ENCODE assay signal across 1 cellular context in the genomic region with DNA sequence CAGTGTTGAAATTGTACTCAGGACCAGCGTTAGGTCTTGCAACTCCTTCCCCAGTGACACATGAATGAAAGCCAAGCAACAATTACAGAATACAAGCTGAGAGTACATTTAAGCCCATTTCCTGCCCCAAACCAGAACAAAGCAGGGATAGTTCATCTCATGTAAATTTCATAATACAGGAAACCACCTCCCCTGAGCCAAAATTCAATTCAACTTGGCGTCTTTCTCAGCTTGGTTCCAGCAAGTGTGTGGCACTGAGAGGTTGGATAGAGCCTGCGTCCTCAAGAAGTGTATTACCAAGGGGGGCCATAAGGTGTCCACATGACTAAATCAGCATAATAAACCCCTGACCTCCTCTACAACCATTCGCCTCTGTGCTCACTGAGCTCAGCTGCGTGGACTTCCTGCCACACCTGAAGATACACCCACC.
TF ChIP-seq lines count a peak whose summit lies in the region.

No MANE protein-coding gene starts in this region.

TF ChIP-seq in HepG2, 621 proteins besides CTCF, POLR2A, EP300 and RAD21 (continued from another document):
- TF ChIP-seq, protein P1, sequence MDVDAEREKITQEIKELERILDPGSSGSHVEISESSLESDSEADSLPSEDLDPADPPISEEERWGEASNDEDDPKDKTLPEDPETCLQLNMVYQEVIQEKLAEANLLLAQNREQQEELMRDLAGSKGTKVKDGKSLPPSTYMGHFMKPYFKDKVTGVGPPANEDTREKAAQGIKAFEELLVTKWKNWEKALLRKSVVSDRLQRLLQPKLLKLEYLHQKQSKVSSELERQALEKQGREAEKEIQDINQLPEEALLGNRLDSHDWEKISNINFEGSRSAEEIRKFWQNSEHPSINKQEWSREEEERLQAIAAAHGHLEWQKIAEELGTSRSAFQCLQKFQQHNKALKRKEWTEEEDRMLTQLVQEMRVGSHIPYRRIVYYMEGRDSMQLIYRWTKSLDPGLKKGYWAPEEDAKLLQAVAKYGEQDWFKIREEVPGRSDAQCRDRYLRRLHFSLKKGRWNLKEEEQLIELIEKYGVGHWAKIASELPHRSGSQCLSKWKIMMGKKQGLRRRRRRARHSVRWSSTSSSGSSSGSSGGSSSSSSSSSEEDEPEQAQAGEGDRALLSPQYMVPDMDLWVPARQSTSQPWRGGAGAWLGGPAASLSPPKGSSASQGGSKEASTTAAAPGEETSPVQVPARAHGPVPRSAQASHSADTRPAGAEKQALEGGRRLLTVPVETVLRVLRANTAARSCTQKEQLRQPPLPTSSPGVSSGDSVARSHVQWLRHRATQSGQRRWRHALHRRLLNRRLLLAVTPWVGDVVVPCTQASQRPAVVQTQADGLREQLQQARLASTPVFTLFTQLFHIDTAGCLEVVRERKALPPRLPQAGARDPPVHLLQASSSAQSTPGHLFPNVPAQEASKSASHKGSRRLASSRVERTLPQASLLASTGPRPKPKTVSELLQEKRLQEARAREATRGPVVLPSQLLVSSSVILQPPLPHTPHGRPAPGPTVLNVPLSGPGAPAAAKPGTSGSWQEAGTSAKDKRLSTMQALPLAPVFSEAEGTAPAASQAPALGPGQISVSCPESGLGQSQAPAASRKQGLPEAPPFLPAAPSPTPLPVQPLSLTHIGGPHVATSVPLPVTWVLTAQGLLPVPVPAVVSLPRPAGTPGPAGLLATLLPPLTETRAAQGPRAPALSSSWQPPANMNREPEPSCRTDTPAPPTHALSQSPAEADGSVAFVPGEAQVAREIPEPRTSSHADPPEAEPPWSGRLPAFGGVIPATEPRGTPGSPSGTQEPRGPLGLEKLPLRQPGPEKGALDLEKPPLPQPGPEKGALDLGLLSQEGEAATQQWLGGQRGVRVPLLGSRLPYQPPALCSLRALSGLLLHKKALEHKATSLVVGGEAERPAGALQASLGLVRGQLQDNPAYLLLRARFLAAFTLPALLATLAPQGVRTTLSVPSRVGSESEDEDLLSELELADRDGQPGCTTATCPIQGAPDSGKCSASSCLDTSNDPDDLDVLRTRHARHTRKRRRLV (CRISPR knock-in tag; IDR thresholded peaks at IDR 0.05) = no peak
- TF ChIP-seq ZNF24 (IDR thresholded peaks at IDR 0.05) = no peak
- no peak for TF ChIP-seq NR2C2 (CRISPR knock-in tag; IDR thresholded peaks at IDR 0.05; ENCODE audit: borderline replicate concordance)
- no peak for TF ChIP-seq ZSCAN12 (CRISPR knock-in tag; IDR thresholded peaks at IDR 0.05)
- TF ChIP-seq NR2F6 (IDR thresholded peaks at IDR 0.05) = no peak
- TF ChIP-seq NR2F6 (CRISPR knock-in tag; IDR thresholded peaks at IDR 0.05) = no peak
- TF ChIP-seq CREBL2 (CRISPR knock-in tag; IDR thresholded peaks at IDR 0.05; ENCODE audit: borderline replicate concordance) = no peak
- TF ChIP-seq ZNF556 (CRISPR knock-in tag; IDR thresholded peaks at IDR 0.05; ENCODE audit: borderline replicate concordance) = no peak
- TF ChIP-seq ZMAT3 (CRISPR knock-in tag; conservative IDR thresholded peaks at IDR 0.05) = no peak
